ENCODE assay signal across 21 cellular contexts in the genomic region with DNA sequence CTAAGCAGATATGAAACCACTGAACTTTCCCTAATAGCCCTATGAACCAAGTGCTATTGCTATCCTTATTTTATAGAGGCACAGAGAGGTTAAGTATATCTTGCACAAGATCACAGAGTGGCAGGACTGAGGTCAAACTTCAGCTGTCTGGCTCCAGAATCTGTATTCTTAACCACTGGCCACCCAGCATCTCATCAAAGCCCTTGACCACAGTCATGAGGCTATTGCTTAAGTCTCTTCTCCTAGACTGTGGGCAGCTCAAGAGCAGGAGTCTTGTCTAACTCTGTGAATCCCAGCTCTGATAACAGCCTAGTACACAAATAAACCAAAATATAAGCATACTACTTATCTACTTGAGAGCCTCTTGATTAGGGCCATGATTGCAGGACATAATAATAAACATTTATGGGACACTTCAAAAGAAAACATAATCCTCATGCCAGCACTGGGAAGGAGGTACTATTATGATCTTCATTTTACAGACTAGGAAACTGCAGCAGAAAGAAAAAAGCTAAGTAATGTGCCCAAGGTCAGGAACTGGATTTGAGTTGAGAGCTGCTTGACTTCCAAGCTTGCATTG. TPM values are rescaled to one million over a fixed set of nuclear protein-coding genes. Genes with fewer than 3 reads are reported as not detected.
DNase-seq lines count a peak whose midpoint lies in the region; ATAC-seq and TF ChIP-seq lines count a peak whose summit lies in the region.
"Had no signal": no experiment of that assay in that cellular context is flagged by ENCODE, and none has a peak within 500 bp of the region (broad histone marks: within the 10 kb centered on the region; RNA-seq: fewer than 3 reads in every experiment).

No MANE protein-coding gene starts in this region.

- no peak overlapping the region for H3K4me2 ChIP-seq in SK-N-SH
- H3K4me2 ChIP-seq: GM23338 had no signal

- no peaks in the 10 kb centered on the region for H3K27me3 ChIP-seq in lower lobe of right lung (ENCODE audit: low read depth)
- H3K27me3 ChIP-seq in SK-N-SH (ENCODE audit: insufficient read depth): no peaks in the 10 kb centered on the region
- H3K27me3 ChIP-seq: brain microvascular endothelial cell, ovary, right lobe of liver had no signal

- no peak overlapping the region for H3K4me3 ChIP-seq in HEK293 (ENCODE audit: low read depth, low read length)
- H3K4me3 ChIP-seq in lower lobe of right lung: no peak overlapping the region
- no peak overlapping the region for H3K4me3 ChIP-seq in SK-N-SH (ENCODE audit: low read depth in 2 of 2, low read length in 1 of 2)
- H3K4me3 ChIP-seq: GM23338, ovary, right lobe of liver, tibial nerve had no signal

- TF ChIP-seq EP300 in SK-N-SH (IDR thresholded peaks at IDR 0.05; ENCODE audit: borderline replicate concordance in 1 of 2, low read depth in 1 of 2, low read length in 1 of 2): no peak

- no peak overlapping the region for H3K9ac ChIP-seq in SK-N-SH

- no peaks in the 10 kb centered on the region for H3K79me2 ChIP-seq in SK-N-SH (ENCODE audit: insufficient read depth)

- TF ChIP-seq RAD21 in SK-N-SH (IDR thresholded peaks at IDR 0.05; ENCODE audit: low read length): no peak

- peaks cover 2% of the 10 kb centered on the region for H3F3A ChIP-seq in SK-N-SH (replicated peaks; ENCODE audit: insufficient read depth)

- H3K9me2 ChIP-seq in SK-N-SH: no peaks in the 10 kb centered on the region

- CTCF ChIA-PET in HEK293 (lab: Yijun Ruan, JAX) (interaction anchor here (0.8 to 3.7 kb wide), 10 partner anchors 10 to 249 kb away, joined by 3 to 34 read pairs (median 4); a partner anchor contains a TSS), SK-N-SH (lab: Yijun Ruan, JAX) (interaction anchor here (0.5 to 9.6 kb wide), 6 partner anchors 13 to 338 kb away, joined by 3 to 112 read pairs (median 4); no protein-coding TSS in a partner anchor)

- H3K36me3 ChIP-seq in HEK293 (ENCODE audit: control insufficient read depth in 2 of 2, insufficient read depth in 1 of 2, low read length in 2 of 2): no peaks in the 10 kb centered on the region
- H3K36me3 ChIP-seq in lower lobe of right lung: no peaks in the 10 kb centered on the region
- no peaks in the 10 kb centered on the region for H3K36me3 ChIP-seq in SK-N-SH (replicated peaks in 1 of 2; ENCODE audit: control insufficient read depth in 1 of 2, insufficient read depth in 2 of 2, low read length in 1 of 2)
- H3K36me3 ChIP-seq: brain microvascular endothelial cell, ovary, right lobe of liver, tibial nerve had no signal

- no peak for TF ChIP-seq CTCF in HEK293 (tag by site-specific recombination; IDR thresholded peaks at IDR 0.05)
- TF ChIP-seq CTCF in lower lobe of right lung (IDR thresholded peaks at IDR 0.05): no peak
- no peak for TF ChIP-seq CTCF in SK-N-SH (IDR thresholded peaks at IDR 0.05)

- DNase-seq in AML-193 (lab: John Stamatoyannopoulos, UW) (peak; percentile 15 to 26), astrocyte of the hippocampus (ENCODE audit: low read depth, low spot score) (peak; percentile 20), lower lobe of right lung (no peak), occipital lobe (lab: John Stamatoyannopoulos, UW) (no peak), SK-N-SH (no peak), NCI-H2171 (lab: John Stamatoyannopoulos, UW) (no peak)
- DNase-seq: activated CD4-positive, CD25-positive, alpha-beta regulatory T cell; brain microvascular endothelial cell; Caco-2; Kasumi-1; left ventricle myocardium superior; NCI-H1436; NCI-H82; ovary; right lobe of liver; stimulated activated naive CD4-positive, alpha-beta T cell treated with Interleukin-2 at 50 U/mL for 16 hours; T-helper 9 cell had no signal

- no peak overlapping the region for H2AFZ ChIP-seq in SK-N-SH (ENCODE audit: low read depth)
- H2AFZ ChIP-seq: GM23338 had no signal

- no peaks in the 10 kb centered on the region for H4K20me1 ChIP-seq in SK-N-SH (ENCODE audit: insufficient read depth)

- H3K27ac ChIP-seq in HEK293 (ENCODE audit: extremely low read depth, low read depth, low read length): no peak overlapping the region
- no peak overlapping the region for H3K27ac ChIP-seq in lower lobe of right lung
- no peak overlapping the region for H3K27ac ChIP-seq in SK-N-SH (ENCODE audit: low read depth in 2 of 2, low read length in 1 of 2)
- H3K27ac ChIP-seq: brain microvascular endothelial cell, ovary, right lobe of liver, tibial nerve had no signal

- H3K9me3 ChIP-seq in HEK293 (ENCODE audit: control insufficient read depth, insufficient read depth, low read depth, low read length): no peaks in the 10 kb centered on the region
- no peaks in the 10 kb centered on the region for H3K9me3 ChIP-seq in lower lobe of right lung
- H3K9me3 ChIP-seq in SK-N-SH: no peaks in the 10 kb centered on the region
- H3K9me3 ChIP-seq: Caco-2, ovary, right lobe of liver, tibial nerve had no signal

- ATAC-seq in lower lobe of right lung: peak; percentile 65 to 78
- no peak for ATAC-seq in GM18520 (IDR thresholded peaks at IDR 0.05; ENCODE audit: unreplicated experiment)
- ATAC-seq: GM23338, left ventricle myocardium superior had no signal

- H3K4me1 ChIP-seq in HEK293 (ENCODE audit: control insufficient read depth, insufficient read depth, low read length) (peaks cover 5% of the 10 kb centered on the region; the same call in 1 of the 2 replicates), lower lobe of right lung (peaks cover 19% of the 10 kb centered on the region), SK-N-SH (ENCODE audit: control insufficient read depth in 1 of 2, insufficient read depth in 2 of 2, low read depth in 1 of 2, low read length in 1 of 2) (no peaks in the 10 kb centered on the region)
- H3K4me1 ChIP-seq: Caco-2, right lobe of liver had no signal

- POLR2A ChIA-PET in HEK293 (lab: Yijun Ruan, JAX): no interaction called here
- POLR2A ChIA-PET in SK-N-SH (lab: Yijun Ruan, JAX): no interaction called here

- intact Hi-C loops in lower lobe of right lung (cut with DNase I): loop anchor here (5.0 kb wide), 1 partner anchor 233 kb away; no protein-coding TSS in a partner anchor

TF ChIP-seq in HEK293, 187 proteins besides CTCF, POLR2A, EP300 and RAD21 (continues in another document):
- TF ChIP-seq, protein P1, sequence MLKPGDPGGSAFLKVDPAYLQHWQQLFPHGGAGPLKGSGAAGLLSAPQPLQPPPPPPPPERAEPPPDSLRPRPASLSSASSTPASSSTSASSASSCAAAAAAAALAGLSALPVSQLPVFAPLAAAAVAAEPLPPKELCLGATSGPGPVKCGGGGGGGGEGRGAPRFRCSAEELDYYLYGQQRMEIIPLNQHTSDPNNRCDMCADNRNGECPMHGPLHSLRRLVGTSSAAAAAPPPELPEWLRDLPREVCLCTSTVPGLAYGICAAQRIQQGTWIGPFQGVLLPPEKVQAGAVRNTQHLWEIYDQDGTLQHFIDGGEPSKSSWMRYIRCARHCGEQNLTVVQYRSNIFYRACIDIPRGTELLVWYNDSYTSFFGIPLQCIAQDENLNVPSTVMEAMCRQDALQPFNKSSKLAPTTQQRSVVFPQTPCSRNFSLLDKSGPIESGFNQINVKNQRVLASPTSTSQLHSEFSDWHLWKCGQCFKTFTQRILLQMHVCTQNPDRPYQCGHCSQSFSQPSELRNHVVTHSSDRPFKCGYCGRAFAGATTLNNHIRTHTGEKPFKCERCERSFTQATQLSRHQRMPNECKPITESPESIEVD (tag by site-specific recombination; IDR thresholded peaks at IDR 0.05): peak; percentile 30; the same call in 1 of the 2 replicates
- peak; percentile 87 for TF ChIP-seq TCF7L2 (IDR thresholded peaks at IDR 0.05; ENCODE audit: borderline replicate concordance, low read depth, low read length)

TF ChIP-seq in SK-N-SH, 30 proteins besides CTCF, POLR2A, EP300 and RAD21:
- TF ChIP-seq YY1 (IDR thresholded peaks at IDR 0.05; ENCODE audit: low read depth): no peak

RNA-seq across cellular contexts. Expression of a gene that starts 22.4 kb away (rescaled TPM):
- total RNA-seq in lower lobe of right lung: 33.2 TPM
- 59.3 TPM for total RNA-seq in occipital lobe
- polyA plus RNA-seq in SK-N-SH (2012; rRNA removed): 8.0 and 10.1 TPM in 2 replicates
- polyA plus RNA-seq in SK-N-SH (2012; cell fraction: cytosol; rRNA removed): 13.8 and 19.8 TPM in 2 replicates
- 4.9 and 9.1 TPM in 2 replicates for polyA plus RNA-seq in SK-N-SH (2012; cell fraction: nucleus; rRNA removed)

RNA-seq across cellular contexts. Expression of a gene that starts 47.3 kb away (rescaled TPM):
- total RNA-seq in lower lobe of right lung (8.9 TPM), occipital lobe (4.7 TPM)
- 38.2 and 52.0 TPM in 2 replicates for polyA plus RNA-seq in SK-N-SH (2012; rRNA removed)
- polyA plus RNA-seq in SK-N-SH (2012; cell fraction: cytosol; rRNA removed): 32.6 and 37.1 TPM in 2 replicates
- polyA plus RNA-seq in SK-N-SH (2012; cell fraction: nucleus; rRNA removed): 60.7 and 85.8 TPM in 2 replicates

Comparison
In these comparisons a context has a peak if more than half of its experiments do, and no peak if none do; other contexts are left out.
1. DNase-seq: peak in AML-193 (2 of 2) and astrocyte of the hippocampus (single experiment); none in lower lobe of right lung (single experiment), occipital lobe (single experiment), SK-N-SH (single experiment) and NCI-H2171 (single experiment).